1 cellular context compared by ENCODE assay signal in the genomic region with DNA sequence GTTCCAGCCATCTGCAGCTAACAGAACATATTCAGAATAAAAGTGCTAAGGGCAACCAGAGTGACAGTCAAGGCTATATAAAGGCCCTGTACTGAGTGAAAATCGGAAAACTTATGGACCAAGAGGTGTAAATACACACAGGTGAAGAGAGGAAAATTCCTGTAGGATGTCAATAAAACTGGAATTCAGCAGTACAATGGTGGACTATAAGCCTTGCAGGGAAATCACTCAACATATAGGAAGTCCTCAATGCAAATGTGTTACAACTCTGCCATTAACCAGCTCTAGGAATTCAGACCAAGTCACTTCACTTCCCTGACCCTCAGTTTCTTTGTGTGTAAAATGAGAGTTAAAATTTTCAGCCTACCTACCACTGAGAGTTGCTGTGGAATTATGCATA.
A peak's percentile ranks its signal among the peaks of the same experiment; 100 is the strongest.
TF ChIP-seq lines count a peak whose summit lies in the region.

No MANE protein-coding gene starts in this region.

TF ChIP-seq in HepG2, 621 proteins besides CTCF, POLR2A, EP300 and RAD21 (continued from another document and continues in another):
- TF ChIP-seq CREM (IDR thresholded peaks at IDR 0.05) (no peak), CREM (CRISPR knock-in tag; IDR thresholded peaks at IDR 0.05) (no peak), RBAK (CRISPR knock-in tag; IDR thresholded peaks at IDR 0.05) (no peak), ZNF430 (CRISPR knock-in tag; IDR thresholded peaks at IDR 0.05) (no peak), HOXA5 (CRISPR knock-in tag; IDR thresholded peaks at IDR 0.05) (no peak), ZSCAN31 (CRISPR knock-in tag; IDR thresholded peaks at IDR 0.05; ENCODE audit: low read depth) (no peak), HDAC6 (IDR thresholded peaks at IDR 0.05; ENCODE audit: low read depth, low read length) (no peak), MEF2D (CRISPR knock-in tag; IDR thresholded peaks at IDR 0.05) (0 out of 2 replicates have a peak, but pooled peaks have one; percentile 28), THAP11 (CRISPR knock-in tag; IDR thresholded peaks at IDR 0.05) (no peak), IRF2 (CRISPR knock-in tag; IDR thresholded peaks at IDR 0.05) (0 out of 2 replicates have a peak, but pooled peaks have one; percentile 26), ZSCAN20 (CRISPR knock-in tag; IDR thresholded peaks at IDR 0.05; ENCODE audit: borderline replicate concordance) (no peak), MED1 (CRISPR knock-in tag; IDR thresholded peaks at IDR 0.05) (0 out of 2 replicates have a peak, but pooled peaks have one; percentile 26), RFXAP (CRISPR knock-in tag; IDR thresholded peaks at IDR 0.05; ENCODE audit: borderline replicate concordance) (no peak), ASH2L (IDR thresholded peaks at IDR 0.05; ENCODE audit: insufficient read length, low read depth, low read length) (no peak), SCMH1 (CRISPR knock-in tag; IDR thresholded peaks at IDR 0.05; ENCODE audit: borderline replicate concordance) (no peak), CHD2 (IDR thresholded peaks at IDR 0.05; ENCODE audit: low read depth, low read length) (no peak), ZNF460 (CRISPR knock-in tag; IDR thresholded peaks at IDR 0.05; ENCODE audit: borderline replicate concordance) (no peak), ZNF589 (CRISPR knock-in tag; conservative IDR thresholded peaks at IDR 0.05) (no peak), TCF7L2 (IDR thresholded peaks at IDR 0.05; ENCODE audit: low read depth, low read length) (no peak), ZNF674 (CRISPR knock-in tag; IDR thresholded peaks at IDR 0.05; ENCODE audit: low read depth) (no peak), ZNF350 (CRISPR knock-in tag; IDR thresholded peaks at IDR 0.05; ENCODE audit: borderline replicate concordance, low read depth) (no peak), ZNF30 (CRISPR knock-in tag; IDR thresholded peaks at IDR 0.05) (no peak), NPAS2 (CRISPR knock-in tag; IDR thresholded peaks at IDR 0.05; ENCODE audit: borderline replicate concordance) (no peak), MAZ (IDR thresholded peaks at IDR 0.05; ENCODE audit: borderline replicate concordance, low read depth, low read length) (no peak), MAZ (CRISPR knock-in tag; IDR thresholded peaks at IDR 0.05; ENCODE audit: low read depth) (no peak), RXRB (CRISPR knock-in tag; IDR thresholded peaks at IDR 0.05; ENCODE audit: borderline replicate concordance) (no peak), ZNF619 (CRISPR knock-in tag; IDR thresholded peaks at IDR 0.05) (no peak), SAP130 (CRISPR knock-in tag; IDR thresholded peaks at IDR 0.05; ENCODE audit: low read depth) (peak; percentile 67), ZKSCAN5 (CRISPR knock-in tag; IDR thresholded peaks at IDR 0.05) (no peak), ZNF709 (CRISPR knock-in tag; IDR thresholded peaks at IDR 0.05) (no peak), ZNF615 (CRISPR knock-in tag; IDR thresholded peaks at IDR 0.05; ENCODE audit: borderline replicate concordance) (no peak), ETV5 (CRISPR knock-in tag; IDR thresholded peaks at IDR 0.05; ENCODE audit: borderline replicate concordance) (peak; percentile 47; the same call in 1 of the 2 replicates), GATA4 (IDR thresholded peaks at IDR 0.05; ENCODE audit: borderline replicate concordance, low read depth) (no peak), HNRNPH1 (optimal IDR thresholded peaks at IDR 0.05; ENCODE audit: low read depth, low read length) (no peak), STAT5B (CRISPR knock-in tag; IDR thresholded peaks at IDR 0.05) (no peak)
- TF ChIP-seq, protein P1, sequence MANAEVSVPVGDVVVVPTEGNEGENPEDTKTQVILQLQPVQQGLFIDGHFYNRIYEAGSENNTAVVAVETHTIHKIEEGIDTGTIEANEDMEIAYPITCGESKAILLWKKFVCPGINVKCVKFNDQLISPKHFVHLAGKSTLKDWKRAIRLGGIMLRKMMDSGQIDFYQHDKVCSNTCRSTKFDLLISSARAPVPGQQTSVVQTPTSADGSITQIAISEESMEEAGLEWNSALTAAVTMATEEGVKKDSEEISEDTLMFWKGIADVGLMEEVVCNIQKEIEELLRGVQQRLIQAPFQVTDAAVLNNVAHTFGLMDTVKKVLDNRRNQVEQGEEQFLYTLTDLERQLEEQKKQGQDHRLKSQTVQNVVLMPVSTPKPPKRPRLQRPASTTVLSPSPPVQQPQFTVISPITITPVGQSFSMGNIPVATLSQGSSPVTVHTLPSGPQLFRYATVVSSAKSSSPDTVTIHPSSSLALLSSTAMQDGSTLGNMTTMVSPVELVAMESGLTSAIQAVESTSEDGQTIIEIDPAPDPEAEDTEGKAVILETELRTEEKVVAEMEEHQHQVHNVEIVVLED (CRISPR knock-in tag; IDR thresholded peaks at IDR 0.05; ENCODE audit: borderline replicate concordance), result no peak
- TF ChIP-seq, protein P2, sequence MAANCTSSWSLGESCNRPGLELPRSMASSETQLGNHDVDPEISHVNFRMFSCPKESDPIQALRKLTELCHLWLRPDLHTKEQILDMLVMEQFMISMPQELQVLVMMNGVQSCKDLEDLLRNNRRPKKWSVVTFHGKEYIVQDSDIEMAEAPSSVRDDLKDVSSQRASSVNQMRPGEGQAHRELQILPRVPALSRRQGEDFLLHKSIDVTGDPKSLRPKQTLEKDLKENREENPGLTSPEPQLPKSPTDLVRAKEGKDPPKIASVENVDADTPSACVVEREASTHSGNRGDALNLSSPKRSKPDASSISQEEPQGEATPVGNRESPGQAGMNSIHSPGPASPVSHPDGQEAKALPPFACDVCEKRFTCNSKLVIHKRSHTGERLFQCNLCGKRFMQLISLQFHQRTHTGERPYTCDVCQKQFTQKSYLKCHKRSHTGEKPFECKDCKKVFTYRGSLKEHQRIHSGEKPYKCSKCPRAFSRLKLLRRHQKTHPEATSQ (CRISPR knock-in tag; IDR thresholded peaks at IDR 0.05; ENCODE audit: borderline replicate concordance), result no peak
- TF ChIP-seq, protein P3, sequence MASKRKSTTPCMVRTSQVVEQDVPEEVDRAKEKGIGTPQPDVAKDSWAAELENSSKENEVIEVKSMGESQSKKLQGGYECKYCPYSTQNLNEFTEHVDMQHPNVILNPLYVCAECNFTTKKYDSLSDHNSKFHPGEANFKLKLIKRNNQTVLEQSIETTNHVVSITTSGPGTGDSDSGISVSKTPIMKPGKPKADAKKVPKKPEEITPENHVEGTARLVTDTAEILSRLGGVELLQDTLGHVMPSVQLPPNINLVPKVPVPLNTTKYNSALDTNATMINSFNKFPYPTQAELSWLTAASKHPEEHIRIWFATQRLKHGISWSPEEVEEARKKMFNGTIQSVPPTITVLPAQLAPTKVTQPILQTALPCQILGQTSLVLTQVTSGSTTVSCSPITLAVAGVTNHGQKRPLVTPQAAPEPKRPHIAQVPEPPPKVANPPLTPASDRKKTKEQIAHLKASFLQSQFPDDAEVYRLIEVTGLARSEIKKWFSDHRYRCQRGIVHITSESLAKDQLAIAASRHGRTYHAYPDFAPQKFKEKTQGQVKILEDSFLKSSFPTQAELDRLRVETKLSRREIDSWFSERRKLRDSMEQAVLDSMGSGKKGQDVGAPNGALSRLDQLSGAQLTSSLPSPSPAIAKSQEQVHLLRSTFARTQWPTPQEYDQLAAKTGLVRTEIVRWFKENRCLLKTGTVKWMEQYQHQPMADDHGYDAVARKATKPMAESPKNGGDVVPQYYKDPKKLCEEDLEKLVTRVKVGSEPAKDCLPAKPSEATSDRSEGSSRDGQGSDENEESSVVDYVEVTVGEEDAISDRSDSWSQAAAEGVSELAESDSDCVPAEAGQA (IDR thresholded peaks at IDR 0.05; ENCODE audit: low read depth), result no peak
- TF ChIP-seq, protein P3 (CRISPR knock-in tag; IDR thresholded peaks at IDR 0.05; ENCODE audit: borderline replicate concordance), result no peak
- TF ChIP-seq, protein P4, sequence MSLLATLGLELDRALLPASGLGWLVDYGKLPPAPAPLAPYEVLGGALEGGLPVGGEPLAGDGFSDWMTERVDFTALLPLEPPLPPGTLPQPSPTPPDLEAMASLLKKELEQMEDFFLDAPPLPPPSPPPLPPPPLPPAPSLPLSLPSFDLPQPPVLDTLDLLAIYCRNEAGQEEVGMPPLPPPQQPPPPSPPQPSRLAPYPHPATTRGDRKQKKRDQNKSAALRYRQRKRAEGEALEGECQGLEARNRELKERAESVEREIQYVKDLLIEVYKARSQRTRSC (CRISPR knock-in tag; IDR thresholded peaks at IDR 0.05; ENCODE audit: low read depth), result no peak
- TF ChIP-seq, protein P5, sequence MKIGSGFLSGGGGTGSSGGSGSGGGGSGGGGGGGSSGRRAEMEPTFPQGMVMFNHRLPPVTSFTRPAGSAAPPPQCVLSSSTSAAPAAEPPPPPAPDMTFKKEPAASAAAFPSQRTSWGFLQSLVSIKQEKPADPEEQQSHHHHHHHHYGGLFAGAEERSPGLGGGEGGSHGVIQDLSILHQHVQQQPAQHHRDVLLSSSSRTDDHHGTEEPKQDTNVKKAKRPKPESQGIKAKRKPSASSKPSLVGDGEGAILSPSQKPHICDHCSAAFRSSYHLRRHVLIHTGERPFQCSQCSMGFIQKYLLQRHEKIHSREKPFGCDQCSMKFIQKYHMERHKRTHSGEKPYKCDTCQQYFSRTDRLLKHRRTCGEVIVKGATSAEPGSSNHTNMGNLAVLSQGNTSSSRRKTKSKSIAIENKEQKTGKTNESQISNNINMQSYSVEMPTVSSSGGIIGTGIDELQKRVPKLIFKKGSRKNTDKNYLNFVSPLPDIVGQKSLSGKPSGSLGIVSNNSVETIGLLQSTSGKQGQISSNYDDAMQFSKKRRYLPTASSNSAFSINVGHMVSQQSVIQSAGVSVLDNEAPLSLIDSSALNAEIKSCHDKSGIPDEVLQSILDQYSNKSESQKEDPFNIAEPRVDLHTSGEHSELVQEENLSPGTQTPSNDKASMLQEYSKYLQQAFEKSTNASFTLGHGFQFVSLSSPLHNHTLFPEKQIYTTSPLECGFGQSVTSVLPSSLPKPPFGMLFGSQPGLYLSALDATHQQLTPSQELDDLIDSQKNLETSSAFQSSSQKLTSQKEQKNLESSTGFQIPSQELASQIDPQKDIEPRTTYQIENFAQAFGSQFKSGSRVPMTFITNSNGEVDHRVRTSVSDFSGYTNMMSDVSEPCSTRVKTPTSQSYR (CRISPR knock-in tag; IDR thresholded peaks at IDR 0.05; ENCODE audit: borderline replicate concordance), result no peak
- TF ChIP-seq, protein P6, sequence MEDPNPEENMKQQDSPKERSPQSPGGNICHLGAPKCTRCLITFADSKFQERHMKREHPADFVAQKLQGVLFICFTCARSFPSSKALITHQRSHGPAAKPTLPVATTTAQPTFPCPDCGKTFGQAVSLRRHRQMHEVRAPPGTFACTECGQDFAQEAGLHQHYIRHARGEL (CRISPR knock-in tag; IDR thresholded peaks at IDR 0.05), result no peak
- TF ChIP-seq, protein P7, sequence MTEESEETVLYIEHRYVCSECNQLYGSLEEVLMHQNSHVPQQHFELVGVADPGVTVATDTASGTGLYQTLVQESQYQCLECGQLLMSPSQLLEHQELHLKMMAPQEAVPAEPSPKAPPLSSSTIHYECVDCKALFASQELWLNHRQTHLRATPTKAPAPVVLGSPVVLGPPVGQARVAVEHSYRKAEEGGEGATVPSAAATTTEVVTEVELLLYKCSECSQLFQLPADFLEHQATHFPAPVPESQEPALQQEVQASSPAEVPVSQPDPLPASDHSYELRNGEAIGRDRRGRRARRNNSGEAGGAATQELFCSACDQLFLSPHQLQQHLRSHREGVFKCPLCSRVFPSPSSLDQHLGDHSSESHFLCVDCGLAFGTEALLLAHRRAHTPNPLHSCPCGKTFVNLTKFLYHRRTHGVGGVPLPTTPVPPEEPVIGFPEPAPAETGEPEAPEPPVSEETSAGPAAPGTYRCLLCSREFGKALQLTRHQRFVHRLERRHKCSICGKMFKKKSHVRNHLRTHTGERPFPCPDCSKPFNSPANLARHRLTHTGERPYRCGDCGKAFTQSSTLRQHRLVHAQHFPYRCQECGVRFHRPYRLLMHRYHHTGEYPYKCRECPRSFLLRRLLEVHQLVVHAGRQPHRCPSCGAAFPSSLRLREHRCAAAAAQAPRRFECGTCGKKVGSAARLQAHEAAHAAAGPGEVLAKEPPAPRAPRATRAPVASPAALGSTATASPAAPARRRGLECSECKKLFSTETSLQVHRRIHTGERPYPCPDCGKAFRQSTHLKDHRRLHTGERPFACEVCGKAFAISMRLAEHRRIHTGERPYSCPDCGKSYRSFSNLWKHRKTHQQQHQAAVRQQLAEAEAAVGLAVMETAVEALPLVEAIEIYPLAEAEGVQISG (CRISPR knock-in tag; IDR thresholded peaks at IDR 0.05), result no peak
- TF ChIP-seq, protein P8, sequence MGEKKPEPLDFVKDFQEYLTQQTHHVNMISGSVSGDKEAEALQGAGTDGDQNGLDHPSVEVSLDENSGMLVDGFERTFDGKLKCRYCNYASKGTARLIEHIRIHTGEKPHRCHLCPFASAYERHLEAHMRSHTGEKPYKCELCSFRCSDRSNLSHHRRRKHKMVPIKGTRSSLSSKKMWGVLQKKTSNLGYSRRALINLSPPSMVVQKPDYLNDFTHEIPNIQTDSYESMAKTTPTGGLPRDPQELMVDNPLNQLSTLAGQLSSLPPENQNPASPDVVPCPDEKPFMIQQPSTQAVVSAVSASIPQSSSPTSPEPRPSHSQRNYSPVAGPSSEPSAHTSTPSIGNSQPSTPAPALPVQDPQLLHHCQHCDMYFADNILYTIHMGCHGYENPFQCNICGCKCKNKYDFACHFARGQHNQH (CRISPR knock-in tag; IDR thresholded peaks at IDR 0.05), result no peak
- TF ChIP-seq, protein P9, sequence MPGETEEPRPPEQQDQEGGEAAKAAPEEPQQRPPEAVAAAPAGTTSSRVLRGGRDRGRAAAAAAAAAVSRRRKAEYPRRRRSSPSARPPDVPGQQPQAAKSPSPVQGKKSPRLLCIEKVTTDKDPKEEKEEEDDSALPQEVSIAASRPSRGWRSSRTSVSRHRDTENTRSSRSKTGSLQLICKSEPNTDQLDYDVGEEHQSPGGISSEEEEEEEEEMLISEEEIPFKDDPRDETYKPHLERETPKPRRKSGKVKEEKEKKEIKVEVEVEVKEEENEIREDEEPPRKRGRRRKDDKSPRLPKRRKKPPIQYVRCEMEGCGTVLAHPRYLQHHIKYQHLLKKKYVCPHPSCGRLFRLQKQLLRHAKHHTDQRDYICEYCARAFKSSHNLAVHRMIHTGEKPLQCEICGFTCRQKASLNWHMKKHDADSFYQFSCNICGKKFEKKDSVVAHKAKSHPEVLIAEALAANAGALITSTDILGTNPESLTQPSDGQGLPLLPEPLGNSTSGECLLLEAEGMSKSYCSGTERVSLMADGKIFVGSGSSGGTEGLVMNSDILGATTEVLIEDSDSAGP (CRISPR knock-in tag; IDR thresholded peaks at IDR 0.05; ENCODE audit: borderline replicate concordance), result no peak
